34 cellular contexts compared by ENCODE assay signal in genomic region chr4:173852775-173853174, GRCh38.
"Had no signal": no experiment of that assay in that cellular context is flagged by ENCODE, and none has a peak within 500 bp of the region (broad histone marks: within the 10 kb centered on the region; RNA-seq: fewer than 3 reads in every experiment).

No MANE protein-coding gene starts in this region.

- H3K4me1 ChIP-seq: adrenal gland, body of pancreas, breast epithelium had no signal

- FAIRE-seq: astrocyte, RCC 7860 had no signal

- DNase-seq: activated B cell treated with CpG ODN at 0.5 μM for 24 hours; activated CD4-positive, alpha-beta memory T cell treated with anti-CD3 and anti-CD28 coated beads for 36 hours; activated CD4-positive, alpha-beta T cell treated with anti-CD3 and anti-CD28 coated beads for 4 hours; activated CD4-positive, alpha-beta T cell treated with anti-CD3 and anti-CD28 coated beads, Interleukin-2, amount 50 U/mL, for 1 hour; activated CD4-positive, CD25-positive, alpha-beta regulatory T cell treated with anti-CD3 and anti-CD28 coated beads, Interleukin-2, amount 50 U/mL, for 72 hours; activated CD8-positive, alpha-beta memory T cell treated with anti-CD3 and anti-CD28 coated beads, Interleukin-2, amount 50 U/mL, for 4 hours; activated gamma-delta T cell treated with Interleukin-2 at 50 U/mL for 16 hours; activated naive CD4-positive, alpha-beta T cell treated with anti-CD3 and anti-CD28 coated beads for 36 hours; activated T-cell treated with anti-CD3 and anti-CD28 coated beads for 4 hours; activated T-cell treated with anti-CD3 and anti-CD28 coated beads, Interleukin-2, amount 50 U/mL, for 4 hours; adrenal gland; body of pancreas; Kasumi-1; NCI-H1105; NCI-H1417 treated with DMSO at 0.1 percent for 48 hours; NCI-H1694 treated with DMSO at 0.1 percent for 48 hours; NCI-H2029; NCI-H2227 treated with DMSO at 0.1 percent for 48 hours; NCI-H446; NCI-H510A treated with DMSO at 0.1 percent for 48 hours; NCI-H526 treated with DMSO at 0.1 percent for 48 hours; NCI-H774; PC-9; SIG-M5; T-cell; T-helper 17 cell had no signal

- H3K9me3 ChIP-seq: adrenal gland, body of pancreas, breast epithelium had no signal

- H3K36me3 ChIP-seq: adrenal gland, breast epithelium had no signal

- H3K4me3 ChIP-seq: adrenal gland, body of pancreas, breast epithelium, PC-9 had no signal

- ATAC-seq: activated naive CD4-positive, alpha-beta T cell treated with anti-CD3 and anti-CD28 coated beads, Interleukin-2, amount 50 U/mL, for 72 hours; activated T-cell treated with anti-CD3 and anti-CD28 coated beads, Interleukin-2, amount 50 U/mL, for 4 hours; body of pancreas; Right ventricle myocardium inferior; SK-N-SH treated with all-trans-retinoic acid at 6 μM for 48 hours; T-cell; T-helper 17 cell had no signal

- H3K4me2 ChIP-seq: PC-9 had no signal

- H3K27ac ChIP-seq: adrenal gland, body of pancreas, breast epithelium, PC-9, RWPE1, VCaP had no signal

- H3K27me3 ChIP-seq: adrenal gland, body of pancreas, breast epithelium had no signal

- H2AFZ ChIP-seq: PC-9 had no signal
